In the genomic region with DNA sequence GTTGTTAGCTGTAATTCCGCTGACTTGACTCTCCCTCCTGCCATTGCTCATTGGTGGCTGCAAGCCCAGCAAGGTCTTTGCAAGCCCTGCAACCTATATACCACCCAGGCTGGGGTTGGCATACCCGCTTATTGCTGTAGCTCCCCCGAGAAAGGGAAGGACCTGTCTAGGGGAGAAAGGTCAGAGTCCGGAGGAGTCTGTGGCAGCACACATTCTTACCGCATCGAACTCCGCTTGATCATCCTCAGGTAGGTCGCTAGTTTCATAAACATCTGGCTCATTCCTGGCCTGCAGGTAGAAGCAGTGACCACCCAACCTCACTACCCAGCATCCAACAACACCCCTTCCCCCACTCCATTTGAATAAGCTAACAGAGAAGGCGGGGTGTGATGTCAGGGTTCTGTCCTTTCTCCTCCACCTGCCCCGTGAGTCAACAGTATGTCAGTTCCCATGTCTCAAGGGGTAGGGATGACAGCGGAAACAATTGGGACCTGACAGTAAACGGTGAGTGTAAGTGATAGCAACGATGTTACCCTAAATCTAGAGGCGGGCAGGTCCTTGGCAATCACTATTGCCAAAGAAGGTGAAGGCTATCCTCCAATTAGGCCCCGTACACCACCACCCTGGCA, we compare ENCODE assay signal across 8 cellular contexts. TPM values are rescaled to one million over a fixed set of nuclear protein-coding genes. Genes with fewer than 3 reads are reported as not detected.
A peak's percentile ranks its signal among the peaks of the same experiment; 100 is the strongest.
DNase-seq lines count a peak whose midpoint lies in the region; ATAC-seq, FAIRE-seq and TF ChIP-seq lines count a peak whose summit lies in the region.

No MANE protein-coding gene starts in this region.

- peaks cover 39% of the 10 kb centered on the region for H3K27me3 Mint-ChIP-seq in mesothelial cell of epicardium (ENCODE audit: low read depth)

- intact Hi-C loops in A673 (cut with micrococcal nuclease; ENCODE audit: unreplicated experiment) (no loop called here), K562 (cut with micrococcal nuclease) (no loop called here)

- POLR2A ChIA-PET in A673 (lab: Charles Lee; ENCODE audit: low non-redundant PET): interaction anchor here (0.7 kb wide), 1 partner anchor 88 kb away, joined by 3 read pairs; no protein-coding TSS in a partner anchor
- POLR2A ChIA-PET in HEK293 (lab: Yijun Ruan, JAX): interaction anchor here (1.3 to 2.6 kb wide), 6 partner anchors 8 to 198 kb away, joined by 3 to 16 read pairs (median 8); partner anchors contain the start of genes DDIT3 and MBD6
- POLR2A ChIA-PET in K562 (lab: Yijun Ruan, JAX): interaction anchor here (0.6 to 4.4 kb wide), 13 partner anchors 8 to 1636 kb away, joined by 3 to 53 read pairs (median 4); partner anchors contain the start of gene DDIT3

- CTCF ChIA-PET in A673 (lab: Charles Lee): no interaction called here
- CTCF ChIA-PET in HEK293 (lab: Yijun Ruan, JAX): interaction anchor here (1.4 to 1.9 kb wide), 2 partner anchors 37 to 77 kb away, joined by 4 to 5 read pairs; no protein-coding TSS in a partner anchor
- CTCF ChIA-PET in K562 (lab: Yijun Ruan, JAX; ENCODE audit: low intra/inter-chr PET ratio): no interaction called here

- no peaks in the 10 kb centered on the region for H3K9me3 Mint-ChIP-seq in mesothelial cell of epicardium

- H3K4me1 Mint-ChIP-seq in mesothelial cell of epicardium: peaks cover 20% of the 10 kb centered on the region

- H3K27ac ChIP-seq in A673 (ENCODE audit: low read depth, low read length, poor library complexity, severe bottlenecking) (peak overlapping the region; percentile 85), HEK293 (ENCODE audit: extremely low read depth, low read depth, low read length) (peak overlapping the region; percentile 78; the same call in 1 of the 2 replicates), K562 (ENCODE audit: extremely low read depth, low read depth, low read length) (peak overlapping the region; percentile 84)

- peak; percentile 31 for ATAC-seq in K562
- ATAC-seq in HG02852 (IDR thresholded peaks at IDR 0.05; ENCODE audit: unreplicated experiment): no peak
- no peak for ATAC-seq in HG02642 (IDR thresholded peaks at IDR 0.05; ENCODE audit: poor library complexity, unreplicated experiment)

- H3K4me1 ChIP-seq in A673 (ENCODE audit: insufficient read depth, low read length, poor library complexity, severe bottlenecking) (peaks cover 13% of the 10 kb centered on the region), HEK293 (ENCODE audit: control insufficient read depth, insufficient read depth, low read length) (peaks cover 5% of the 10 kb centered on the region), K562 (replicated peaks in 1 of 2; ENCODE audit: control insufficient read depth in 2 of 2, insufficient read depth in 2 of 2, low read length in 2 of 2) (peaks cover 32 to 49% of the 10 kb centered on the region in 2 experiments)

- H3K4me3 ChIP-seq in A673 (ENCODE audit: low read depth, low read length, poor library complexity, severe bottlenecking) (peak overlapping the region; percentile 86), HEK293 (ENCODE audit: low read depth, low read length) (peak overlapping the region; percentile 95), K562 (peak overlapping the region; percentile 93)

- BruUV-seq in A673 (replicated peaks; lab: Mats Ljungman, UMichigan) (no TSS peak), K562 (replicated peaks; lab: Mats Ljungman, UMichigan) (no TSS peak)

- peak; percentile 49 for TF ChIP-seq POLR2A in K562 (conservative IDR thresholded peaks at IDR 0.05)

- peak overlapping the region; percentile 97 for H3K4me2 ChIP-seq in K562 (ENCODE audit: insufficient read depth, low read length)

- peak overlapping the region; percentile 96 for H3K27ac Mint-ChIP-seq in mesothelial cell of epicardium

- peak; percentile 78 for FAIRE-seq in K562 (lab: Jason Lieb, UNC)

- WGBS in K562 (ENCODE audit: insufficient coverage, low coverage, missing lambda C conversion rate): 18% methylated on average over 15 of the region's 15 CpGs

- no peaks in the 10 kb centered on the region for H3K9me1 ChIP-seq in K562 (ENCODE audit: control insufficient read depth, insufficient read depth, low read length)

- no peak for TF ChIP-seq RAD21 in K562 (CRISPR knock-in tag; conservative IDR thresholded peaks at IDR 0.05 in 1 of 2, IDR thresholded peaks at IDR 0.05 in 1 of 2)

- H4K20me1 ChIP-seq in K562 (replicated peaks; ENCODE audit: control insufficient read depth, insufficient read depth, low read length): no peaks in the 10 kb centered on the region

- H3K9me3 ChIP-seq in A673 (ENCODE audit: low read depth, low read length, poor library complexity, severe bottlenecking): no peaks in the 10 kb centered on the region
- H3K9me3 ChIP-seq in HEK293 (ENCODE audit: control insufficient read depth, insufficient read depth, low read depth, low read length): no peaks in the 10 kb centered on the region
- H3K9me3 ChIP-seq in K562 (replicated peaks; ENCODE audit: control insufficient read depth, insufficient read depth, low read depth, low read length): no peaks in the 10 kb centered on the region

- H3K9ac ChIP-seq in K562 (ENCODE audit: insufficient read depth in 1 of 2, low read depth in 2 of 2, low read length in 2 of 2): peak overlapping the region; percentile 94 to 98; a peak in 3 of 4 replicates

- H3K27me3 ChIP-seq in A673 (replicated peaks; ENCODE audit: insufficient read depth, low read depth, low read length, poor library complexity) (no peaks in the 10 kb centered on the region), K562 (ENCODE audit: control insufficient read depth in 2 of 2, insufficient read depth in 2 of 2, low read length in 2 of 2) (no peaks in the 10 kb centered on the region)

- TF ChIP-seq CTCF in A673 (conservative IDR thresholded peaks at IDR 0.05; ENCODE audit: low read depth, low read length): no peak
- TF ChIP-seq CTCF in HEK293 (tag by site-specific recombination; IDR thresholded peaks at IDR 0.05): no peak
- TF ChIP-seq CTCF in K562 (IDR thresholded peaks at IDR 0.05 in 2 of 3, conservative IDR thresholded peaks at IDR 0.05 in 1 of 3; ENCODE audit: insufficient read depth in 2 of 3, low read depth in 1 of 3, low read length in 3 of 3): no peak
- TF ChIP-seq CTCF in mesothelial cell of epicardium (IDR thresholded peaks at IDR 0.05; ENCODE audit: unreplicated experiment): no peak

- peaks cover 56% of the 10 kb centered on the region for H3K79me2 ChIP-seq in K562 (ENCODE audit: control insufficient read depth, insufficient read depth, low read length)

- H3K4me3 Mint-ChIP-seq in mesothelial cell of epicardium: peak overlapping the region; percentile 98

- DNase-seq in A673 (ENCODE audit: low spot score) (no peak), K562 (ENCODE audit: extremely low read depth in 1 of 4, low spot score in 3 of 4) (peak in 3 of 4 experiments; percentile 31 to 74 (median 51)), mesothelial cell of epicardium (ENCODE audit: low spot score in 2 of 2, unreplicated experiment in 2 of 2) (no peak), HT-29 (ENCODE audit: low spot score) (no peak), foreskin melanocyte (no peak)

- in situ Hi-C loops in K562 (cut with MboI): no loop called here

- H2AFZ ChIP-seq in K562 (ENCODE audit: low read depth, low read length): no peak overlapping the region; the same call in 1 of the 2 replicates

- H3K36me3 ChIP-seq in A673 (ENCODE audit: insufficient read depth, low read length, poor library complexity, severe bottlenecking): peaks cover 3% of the 10 kb centered on the region
- H3K36me3 ChIP-seq in HEK293 (ENCODE audit: control insufficient read depth in 2 of 2, insufficient read depth in 1 of 2, low read length in 2 of 2): peaks cover 4 to 45% of the 10 kb centered on the region in 2 experiments; a peak in 2 of 3 replicates
- H3K36me3 ChIP-seq in K562 (ENCODE audit: control insufficient read depth, insufficient read depth, low read length): peaks cover 41% of the 10 kb centered on the region

- H3K36me3 Mint-ChIP-seq in mesothelial cell of epicardium: peaks cover 4% of the 10 kb centered on the region

- no peak for TF ChIP-seq EP300 in K562 (IDR thresholded peaks at IDR 0.05; ENCODE audit: low read length)

RNA-seq across cellular contexts. Expression of gene DCTN2, which starts 1.1 kb away (rescaled TPM):
- total RNA-seq in A673 (2021) (121 and 129 TPM in 2 replicates), K562 (2014; rRNA removed) (128 and 135 TPM in 2 replicates), K562 (2014; rRNA removed; fragmentation: Illumina TruSeq; extraction: Trizol) (114 and 115 TPM in 2 replicates), K562 (2015; rRNA removed; fragmentation: Illumina TruSeq; extraction: Trizol) (122 and 151 TPM in 2 replicates), K562 (2021) (119 and 129 TPM in 2 replicates), mesothelial cell of epicardium (102 to 103 TPM (median 102 TPM) in 3 replicates)
- 253 and 274 TPM in 2 replicates for total RNA-seq in K562 (2011; cell fraction: chromatin; rRNA removed; ENCODE audit: low replicate concordance)
- 125 and 135 TPM in 2 replicates for total RNA-seq in K562 (2011; cell fraction: nucleolus; rRNA removed)
- total RNA-seq in K562 (2011; cell fraction: nucleoplasm; rRNA removed): 180 and 202 TPM in 2 replicates
- polyA plus RNA-seq in K562 (2011; rRNA removed) (137 and 161 TPM in 2 replicates), K562 (2014; fragmentation: Illumina TruSeq; extraction: Trizol) (255 and 270 TPM in 2 replicates), K562 (2014; fragmentation: Nextera tagmentation; extraction: Ambion mirVana) (10 to 100 TPM; 43.6 to 64.7 TPM), K562 (2014; rRNA removed) (125 and 127 TPM in 2 replicates)
- polyA plus RNA-seq in K562 (2011; cell fraction: cytosol; rRNA removed): 125 and 134 TPM in 2 replicates
- polyA plus RNA-seq in K562 (2011; cell fraction: nucleus; rRNA removed): 140 and 175 TPM in 2 replicates
- 98.5 and 216 TPM in 2 replicates for polyA plus RNA-seq in K562 (2012)
- polyA minus RNA-seq in K562 (2011; rRNA and poly(A)+ RNA removed): 129 and 192 TPM in 2 replicates
- polyA minus RNA-seq in K562 (2011; cell fraction: cytosol; rRNA and poly(A)+ RNA removed): 103 and 129 TPM in 2 replicates
- 35.9 and 66.2 TPM in 2 replicates for polyA minus RNA-seq in K562 (2011; cell fraction: nucleus; rRNA and poly(A)+ RNA removed)
- total RNA-seq in HT-29 (2014; rRNA removed; shearing (Covaris generic)): 58.6 and 62.3 TPM in 2 replicates

RNA-seq across cellular contexts. Expression of gene KIF5A, which starts 3.9 kb away (rescaled TPM):
- total RNA-seq in A673 (2021) (2.1 and 3.3 TPM in 2 replicates), K562 (2014; rRNA removed) (5.9 and 7.1 TPM in 2 replicates), K562 (2014; rRNA removed; fragmentation: Illumina TruSeq; extraction: Trizol) (7.3 and 8.0 TPM in 2 replicates), K562 (2015; rRNA removed; fragmentation: Illumina TruSeq; extraction: Trizol) (4.3 and 4.5 TPM in 2 replicates), K562 (2021) (14.2 and 17.7 TPM in 2 replicates), mesothelial cell of epicardium (0.40 to 0.69 TPM (median 0.59 TPM) in 3 replicates)
- total RNA-seq in K562 (2011; cell fraction: chromatin; rRNA removed; ENCODE audit: low replicate concordance): 64.9 and 77.9 TPM in 2 replicates
- total RNA-seq in K562 (2011; cell fraction: nucleolus; rRNA removed): 36.1 and 39.9 TPM in 2 replicates
- total RNA-seq in K562 (2011; cell fraction: nucleoplasm; rRNA removed): 52.8 and 54.9 TPM in 2 replicates
- polyA plus RNA-seq in K562 (2011; rRNA removed) (16.0 and 19.3 TPM in 2 replicates), K562 (2014; fragmentation: Illumina TruSeq; extraction: Trizol) (16.0 and 16.1 TPM in 2 replicates), K562 (2014; fragmentation: Nextera tagmentation; extraction: Ambion mirVana) (1 to 10 TPM; 3.4 to 5.3 TPM), K562 (2014; rRNA removed) (15.8 and 17.7 TPM in 2 replicates)
- polyA plus RNA-seq in K562 (2011; cell fraction: cytosol; rRNA removed): 5.5 and 8.2 TPM in 2 replicates
- polyA plus RNA-seq in K562 (2011; cell fraction: nucleus; rRNA removed): 66.5 and 75.3 TPM in 2 replicates
- polyA plus RNA-seq in K562 (2012): 8.1 and 30.3 TPM in 2 replicates
- polyA minus RNA-seq in K562 (2011; rRNA and poly(A)+ RNA removed): 13.4 and 14.8 TPM in 2 replicates
- 5.6 and 6.9 TPM in 2 replicates for polyA minus RNA-seq in K562 (2011; cell fraction: cytosol; rRNA and poly(A)+ RNA removed)
- polyA minus RNA-seq in K562 (2011; cell fraction: nucleus; rRNA and poly(A)+ RNA removed): 14.0 and 22.0 TPM in 2 replicates
- total RNA-seq in HT-29 (2014; rRNA removed; shearing (Covaris generic)): not detected in 2 replicates

RNA-seq across cellular contexts. Expression of gene MBD6, which starts 23.3 kb away (rescaled TPM):
- total RNA-seq in A673 (2021) (140 and 150 TPM in 2 replicates), K562 (2014; rRNA removed) (4.7 and 6.3 TPM in 2 replicates), K562 (2014; rRNA removed; fragmentation: Illumina TruSeq; extraction: Trizol) (2.7 and 3.8 TPM in 2 replicates), K562 (2015; rRNA removed; fragmentation: Illumina TruSeq; extraction: Trizol) (3.6 and 6.1 TPM in 2 replicates), K562 (2021) (46.6 and 54.8 TPM in 2 replicates), mesothelial cell of epicardium (113 to 121 TPM (median 118 TPM) in 3 replicates)
- 77.3 and 118 TPM in 2 replicates for total RNA-seq in K562 (2011; cell fraction: chromatin; rRNA removed; ENCODE audit: low replicate concordance)
- total RNA-seq in K562 (2011; cell fraction: nucleolus; rRNA removed): 43.2 and 44.7 TPM in 2 replicates
- total RNA-seq in K562 (2011; cell fraction: nucleoplasm; rRNA removed): 49.3 and 57.0 TPM in 2 replicates
- polyA plus RNA-seq in K562 (2011; rRNA removed) (2.0 and 6.8 TPM in 2 replicates), K562 (2014; fragmentation: Illumina TruSeq; extraction: Trizol) (14.1 and 20.3 TPM in 2 replicates), K562 (2014; fragmentation: Nextera tagmentation; extraction: Ambion mirVana) (1 to 10 TPM; 2.6 to 2.9 TPM), K562 (2014; rRNA removed) (12.2 and 19.8 TPM in 2 replicates)
- polyA plus RNA-seq in K562 (2011; cell fraction: cytosol; rRNA removed): 1.1 and 1.4 TPM in 2 replicates
- polyA plus RNA-seq in K562 (2011; cell fraction: nucleus; rRNA removed): 25.0 and 38.2 TPM in 2 replicates
- polyA plus RNA-seq in K562 (2012): 21.1 and 37.7 TPM in 2 replicates
- 1.7 and 4.1 TPM in 2 replicates for polyA minus RNA-seq in K562 (2011; rRNA and poly(A)+ RNA removed)
- 5.2 and 13.3 TPM in 2 replicates for polyA minus RNA-seq in K562 (2011; cell fraction: cytosol; rRNA and poly(A)+ RNA removed)
- 15.5 and 20.1 TPM in 2 replicates for polyA minus RNA-seq in K562 (2011; cell fraction: nucleus; rRNA and poly(A)+ RNA removed)
- 18.0 and 23.0 TPM in 2 replicates for total RNA-seq in HT-29 (2014; rRNA removed; shearing (Covaris generic))

RNA-seq across cellular contexts. Expression of gene DDIT3, which starts 25.6 kb away (rescaled TPM):
- total RNA-seq in A673 (2021): 61.9 and 65.6 TPM in 2 replicates
- total RNA-seq in K562 (2011; cell fraction: chromatin; rRNA removed; ENCODE audit: low replicate concordance): 172 and 185 TPM in 2 replicates
- total RNA-seq in K562 (2011; cell fraction: nucleolus; rRNA removed): 119 and 124 TPM in 2 replicates
- total RNA-seq in K562 (2011; cell fraction: nucleoplasm; rRNA removed): 106 and 127 TPM in 2 replicates
- total RNA-seq in K562 (2014; rRNA removed): 68.2 and 89.9 TPM in 2 replicates
- 89.6 and 104 TPM in 2 replicates for total RNA-seq in K562 (2014; rRNA removed; fragmentation: Illumina TruSeq; extraction: Trizol)
- 53.7 and 59.1 TPM in 2 replicates for total RNA-seq in K562 (2015; rRNA removed; fragmentation: Illumina TruSeq; extraction: Trizol)
- 56.8 and 61.8 TPM in 2 replicates for total RNA-seq in K562 (2021)
- 99.0 and 118 TPM in 2 replicates for polyA plus RNA-seq in K562 (2011; rRNA removed)
- polyA plus RNA-seq in K562 (2011; cell fraction: cytosol; rRNA removed): 29.5 and 56.7 TPM in 2 replicates
- polyA plus RNA-seq in K562 (2011; cell fraction: nucleus; rRNA removed): 133 and 186 TPM in 2 replicates
- 99.5 and 353 TPM in 2 replicates for polyA plus RNA-seq in K562 (2012)
- polyA plus RNA-seq in K562 (2014; fragmentation: Illumina TruSeq; extraction: Trizol): 83.9 and 103 TPM in 2 replicates
- polyA plus RNA-seq in K562 (2014; fragmentation: Nextera tagmentation; extraction: Ambion mirVana): 100 to 1,000 TPM; 254 to 272 TPM
- polyA plus RNA-seq in K562 (2014; rRNA removed): 87.2 and 127 TPM in 2 replicates
- 37.2 and 59.6 TPM in 2 replicates for polyA minus RNA-seq in K562 (2011; rRNA and poly(A)+ RNA removed)
- polyA minus RNA-seq in K562 (2011; cell fraction: cytosol; rRNA and poly(A)+ RNA removed): 22.3 and 23.0 TPM in 2 replicates
- 25.7 and 57.9 TPM in 2 replicates for polyA minus RNA-seq in K562 (2011; cell fraction: nucleus; rRNA and poly(A)+ RNA removed)
- total RNA-seq in mesothelial cell of epicardium: 15.6 to 18.6 TPM (median 17.2 TPM) in 3 replicates
- 26.9 and 39.0 TPM in 2 replicates for total RNA-seq in HT-29 (2014; rRNA removed; shearing (Covaris generic))

RNA-seq across cellular contexts. Expression of gene PIP4K2C, which starts 45.1 kb away (rescaled TPM):
- total RNA-seq in A673 (2021) (34.9 and 35.4 TPM in 2 replicates), K562 (2014; rRNA removed) (13.8 and 20.7 TPM in 2 replicates), K562 (2014; rRNA removed; fragmentation: Illumina TruSeq; extraction: Trizol) (18.3 and 19.9 TPM in 2 replicates), K562 (2015; rRNA removed; fragmentation: Illumina TruSeq; extraction: Trizol) (18.0 and 22.3 TPM in 2 replicates), K562 (2021) (28.8 and 29.3 TPM in 2 replicates), mesothelial cell of epicardium (23.4 to 24.2 TPM (median 23.7 TPM) in 3 replicates)
- 28.9 and 41.5 TPM in 2 replicates for total RNA-seq in K562 (2011; cell fraction: chromatin; rRNA removed; ENCODE audit: low replicate concordance)
- 20.9 and 21.7 TPM in 2 replicates for total RNA-seq in K562 (2011; cell fraction: nucleolus; rRNA removed)
- total RNA-seq in K562 (2011; cell fraction: nucleoplasm; rRNA removed): 26.5 and 30.7 TPM in 2 replicates
- polyA plus RNA-seq in K562 (2011; rRNA removed) (31.3 and 31.4 TPM in 2 replicates), K562 (2014; fragmentation: Illumina TruSeq; extraction: Trizol) (39.5 and 41.4 TPM in 2 replicates), K562 (2014; fragmentation: Nextera tagmentation; extraction: Ambion mirVana) (10 to 100 TPM in 1 of 2 experiments, 1 to 10 TPM in 1; 9.0 to 10.8 TPM), K562 (2014; rRNA removed) (18.5 and 25.8 TPM in 2 replicates)
- polyA plus RNA-seq in K562 (2011; cell fraction: cytosol; rRNA removed): 16.1 and 24.3 TPM in 2 replicates
- polyA plus RNA-seq in K562 (2011; cell fraction: nucleus; rRNA removed): 42.4 and 45.7 TPM in 2 replicates
- polyA plus RNA-seq in K562 (2012): 23.2 and 26.6 TPM in 2 replicates
- polyA minus RNA-seq in K562 (2011; rRNA and poly(A)+ RNA removed): 20.2 and 21.0 TPM in 2 replicates
- 9.1 and 18.2 TPM in 2 replicates for polyA minus RNA-seq in K562 (2011; cell fraction: cytosol; rRNA and poly(A)+ RNA removed)
- 6.7 and 9.2 TPM in 2 replicates for polyA minus RNA-seq in K562 (2011; cell fraction: nucleus; rRNA and poly(A)+ RNA removed)
- 30.8 and 37.2 TPM in 2 replicates for total RNA-seq in HT-29 (2014; rRNA removed; shearing (Covaris generic))

Comparison
In these comparisons a context has a peak if more than half of its experiments do, and no peak if none do; other contexts are left out.
1. DNase-seq: peak in K562 (3 of 4); none in A673 (single experiment), mesothelial cell of epicardium (0 of 2), HT-29 (single experiment) and foreskin melanocyte (single experiment).
2. Peak in every context shown above with its lines, with median percentiles within 50 percentile points of each other: H3K27ac ChIP-seq and H3K4me3 ChIP-seq.